ENCODE assay signal across 8 cellular contexts in genomic region chr6:113860165-113860955, GRCh38. TPM values are rescaled to one million over a fixed set of nuclear protein-coding genes. Genes with fewer than 3 reads are reported as not detected.
DNase-seq lines count a peak whose midpoint lies in the region; ATAC-seq, FAIRE-seq and TF ChIP-seq lines count a peak whose summit lies in the region.

No MANE protein-coding gene starts in this region.

- H3K27me3 Mint-ChIP-seq in activated T-cell treated with anti-CD3 and anti-CD28 coated beads, Interleukin-2, amount 50 U/mL, for 4 hours (ENCODE audit: low read depth), result peaks cover 40% of the 10 kb centered on the region
- peaks cover 8% of the 10 kb centered on the region for H3K27me3 Mint-ChIP-seq in stimulated activated naive CD8-positive, alpha-beta T cell treated with anti-CD3 and anti-CD28 coated beads, Interleukin-15, amount 100 ng/mL, for 72 hours

- H3K9me3 Mint-ChIP-seq in activated T-cell treated with anti-CD3 and anti-CD28 coated beads, Interleukin-2, amount 50 U/mL, for 4 hours, result peaks cover 3% of the 10 kb centered on the region
- no peaks in the 10 kb centered on the region for H3K9me3 Mint-ChIP-seq in stimulated activated naive CD8-positive, alpha-beta T cell treated with anti-CD3 and anti-CD28 coated beads, Interleukin-15, amount 100 ng/mL, for 72 hours

- H3K27ac Mint-ChIP-seq in stimulated activated naive CD8-positive, alpha-beta T cell treated with anti-CD3 and anti-CD28 coated beads, Interleukin-15, amount 100 ng/mL, for 72 hours, result no peak overlapping the region

- H3K4me2 ChIP-seq in keratinocyte (ENCODE audit: control insufficient read depth, extremely low read depth, insufficient read depth, low read depth, low read length), result peak overlapping the region; percentile 87

- H3K4me1 Mint-ChIP-seq in activated T-cell treated with anti-CD3 and anti-CD28 coated beads, Interleukin-2, amount 50 U/mL, for 4 hours (ENCODE audit: low read depth), result peaks cover 23% of the 10 kb centered on the region
- no peaks in the 10 kb centered on the region for H3K4me1 Mint-ChIP-seq in stimulated activated naive CD8-positive, alpha-beta T cell treated with anti-CD3 and anti-CD28 coated beads, Interleukin-15, amount 100 ng/mL, for 72 hours

- no peak for TF ChIP-seq CTCF in keratinocyte (optimal IDR thresholded peaks at IDR 0.05 in 1 of 3, IDR thresholded peaks at IDR 0.05 in 1 of 3, conservative IDR thresholded peaks at IDR 0.05 in 1 of 3; ENCODE audit: extremely low read depth in 1 of 3, insufficient read depth in 2 of 3, low read length in 3 of 3)

- peaks cover 14% of the 10 kb centered on the region for H3K4me1 ChIP-seq in keratinocyte (ENCODE audit: control insufficient read depth, extremely low read depth, insufficient read depth, low read length)

- H3K9ac ChIP-seq in keratinocyte (ENCODE audit: control insufficient read depth, extremely low read depth, insufficient read depth, low read length), result peak overlapping the region; percentile 98

- peak; percentile 57 for FAIRE-seq in keratinocyte (lab: Jason Lieb, UNC)

- H2AFZ ChIP-seq in keratinocyte (ENCODE audit: control insufficient read depth, low read length), result no peak overlapping the region

- H3K27ac ChIP-seq in keratinocyte (ENCODE audit: control insufficient read depth, insufficient read depth, low read length), result peak overlapping the region; percentile 99

- H3K36me3 ChIP-seq in keratinocyte (ENCODE audit: control insufficient read depth in 2 of 2, extremely low read depth in 1 of 2, insufficient read depth in 2 of 2, low read length in 2 of 2), result no peaks in the 10 kb centered on the region

- peak overlapping the region; percentile 40 for H3K4me3 Mint-ChIP-seq in activated T-cell treated with anti-CD3 and anti-CD28 coated beads, Interleukin-2, amount 50 U/mL, for 4 hours
- H3K4me3 Mint-ChIP-seq in stimulated activated naive CD8-positive, alpha-beta T cell treated with anti-CD3 and anti-CD28 coated beads, Interleukin-15, amount 100 ng/mL, for 72 hours, result peak overlapping the region; percentile 1 to 40

- no peaks in the 10 kb centered on the region for H3K27me3 ChIP-seq in keratinocyte (ENCODE audit: control insufficient read depth, extremely low read depth, insufficient read depth, low read length)

- no peaks in the 10 kb centered on the region for H3K36me3 Mint-ChIP-seq in activated T-cell treated with anti-CD3 and anti-CD28 coated beads, Interleukin-2, amount 50 U/mL, for 4 hours (ENCODE audit: insufficient read depth)

- ATAC-seq in activated T-cell treated with anti-CD3 and anti-CD28 coated beads, Interleukin-2, amount 50 U/mL, for 4 hours, result no peak
- no peak for ATAC-seq in stimulated activated naive CD8-positive, alpha-beta T cell treated with anti-CD3 and anti-CD28 coated beads, Interleukin-15, amount 100 ng/mL, for 72 hours
- ATAC-seq in GM18520 (IDR thresholded peaks at IDR 0.05; ENCODE audit: unreplicated experiment) (no peak), GM19035 (IDR thresholded peaks at IDR 0.05; ENCODE audit: unreplicated experiment) (no peak)

- H3K9me1 ChIP-seq in keratinocyte (ENCODE audit: control insufficient read depth, extremely low read depth, insufficient read depth, low read length), result no peaks in the 10 kb centered on the region

- DNase-seq in activated T-cell treated with anti-CD3 and anti-CD28 coated beads, Interleukin-2, amount 50 U/mL, for 4 hours, result no peak
- no peak for DNase-seq in activated T-cell treated with anti-CD3 and anti-CD28 coated beads, Interleukin-2, amount 50 U/mL, for 1 hour
- peak; percentile 70 for DNase-seq in astrocyte of the hippocampus (ENCODE audit: low read depth, low spot score)
- DNase-seq in keratinocyte (ENCODE audit: low read depth, low spot score), result no peak
- DNase-seq in stimulated activated naive CD8-positive, alpha-beta T cell treated with anti-CD3 and anti-CD28 coated beads, Interleukin-15, amount 100 ng/mL, for 72 hours, result no peak
- no peak for DNase-seq in NCI-H774 (lab: John Stamatoyannopoulos, UW)

- peak overlapping the region; percentile 71 to 89 (median 77) for H3K4me3 ChIP-seq in keratinocyte (ENCODE audit: control insufficient read depth in 2 of 3, extremely low read depth in 1 of 3, insufficient read depth in 2 of 3, low read depth in 1 of 3, low read length in 3 of 3)

- H4K20me1 ChIP-seq in keratinocyte (ENCODE audit: control insufficient read depth, extremely low read depth, insufficient read depth, low read length), result no peaks in the 10 kb centered on the region

- H3K9me3 ChIP-seq in keratinocyte (ENCODE audit: control insufficient read depth, low read depth, low read length), result no peaks in the 10 kb centered on the region

- dilution Hi-C loops in keratinocyte (cut with MboI; ENCODE audit: extremely low pct_ligation_motif_present, low sequenced_read_pairs), result no loop called here

- peaks cover 52% of the 10 kb centered on the region for H3K79me2 ChIP-seq in keratinocyte (ENCODE audit: control insufficient read depth, insufficient read depth, low read length)

RNA-seq across cellular contexts. Expression of gene MARCKS, which starts 3.2 kb away (rescaled TPM):
- 1 to 10 TPM; 2.6 to 8.4 (median 3.1) TPM for total RNA-seq in activated T-cell treated with anti-CD3 and anti-CD28 coated beads, Interleukin-2, amount 50 U/mL, for 4 hours
- polyA plus RNA-seq in keratinocyte, result 33.2 to 50.8 TPM (median 38.3 TPM) in 3 replicates
- 21.0 TPM for polyA plus RNA-seq in keratinocyte (2011; ENCODE audit: low read depth)
- 20.8 and 38.9 TPM in 2 replicates for polyA plus RNA-seq in keratinocyte (2011; cell fraction: cytosol; rRNA removed)
- polyA plus RNA-seq in keratinocyte (2011; cell fraction: nucleus; rRNA removed), result 43.9 and 64.9 TPM in 2 replicates
- polyA plus RNA-seq in keratinocyte (2012; ENCODE audit: low replicate concordance), result 49.5 and 49.9 TPM in 2 replicates
- 7.1 to 29.0 TPM (median 17.1 TPM) in 3 replicates for polyA minus RNA-seq in keratinocyte
- polyA minus RNA-seq in keratinocyte (2011; cell fraction: cytosol; rRNA and poly(A)+ RNA removed), result 64.8 TPM
- 47.7 and 62.8 TPM in 2 replicates for polyA minus RNA-seq in keratinocyte (2011; cell fraction: nucleus; rRNA and poly(A)+ RNA removed)
